In genomic region chrX:102214988-102215387, GRCh38 we compare ENCODE assay signal across 20 cellular contexts. TPM values are rescaled to one million over a fixed set of nuclear protein-coding genes. Genes with fewer than 3 reads are reported as not detected.
"Had no signal": no experiment of that assay in that cellular context is flagged by ENCODE, and none has a peak within 500 bp of the region (broad histone marks: within the 10 kb centered on the region; RNA-seq: fewer than 3 reads in every experiment).

TSS of gene TCP11X1 (plus strand) at chrX:102215301.

RNA-seq across cellular contexts. Expression of gene TCP11X1, which starts in this region (rescaled TPM):
- total RNA-seq: activated naive CD4-positive, alpha-beta T cell treated with anti-CD3 and anti-CD28 coated beads for 36 hours; activated naive CD4-positive, alpha-beta T cell treated with anti-CD3 and anti-CD28 coated beads, Interleukin-2, amount 50 U/mL, for 72 hours; activated naive CD8-positive, alpha-beta T cell treated with anti-CD3 and anti-CD28 coated beads for 36 hours; activated naive CD8-positive, alpha-beta T cell treated with anti-CD3 and anti-CD28 coated beads, Interleukin-2, amount 10 ng/mL, durations not matched to agents 7 days and 5 days; activated T-cell treated with anti-CD3 and anti-CD28 coated beads, Interleukin-2, amount 50 U/mL, for 4 hours; activated T-cell treated with anti-CD3 and anti-CD28 coated beads, Interleukin-2, amount 50 U/mL, for 72 hours; activated T-helper 1 cell treated with anti-CD3 and anti-CD28 coated beads, Interleukin-12 subunit alpha, Interleukin-12 subunit beta, Interleukin-2, Interleukin-4 antibody, amounts not matched to agents 30 ng/mL and 10 ng/mL and 1 ng/mL, durations not matched to agents 14 hours and 24 hours and 36 hours; activated T-helper 17 cell treated with anti-CD3 and anti-CD28 coated beads, Interleukin-2, amount 50 U/mL, for 72 hours; activated T-helper 2 cell treated with anti-CD3 and anti-CD28 coated beads, Interferon-gamma antibody, Interleukin-2, Interleukin-4, amounts not matched to agents 10 μg/mL and 5 μg/mL and 100 μg/mL, durations not matched to agents 14 hours and 24 hours and 36 hours; aorta; ascending aorta; astrocyte; body of pancreas; breast epithelium; bronchial epithelial cell; cardiac muscle cell; cardiac septum; chondrocyte had no signal
- polyA plus RNA-seq: adipose tissue, adrenal gland, aorta, cardiac muscle cell had no signal
